In the genomic region with DNA sequence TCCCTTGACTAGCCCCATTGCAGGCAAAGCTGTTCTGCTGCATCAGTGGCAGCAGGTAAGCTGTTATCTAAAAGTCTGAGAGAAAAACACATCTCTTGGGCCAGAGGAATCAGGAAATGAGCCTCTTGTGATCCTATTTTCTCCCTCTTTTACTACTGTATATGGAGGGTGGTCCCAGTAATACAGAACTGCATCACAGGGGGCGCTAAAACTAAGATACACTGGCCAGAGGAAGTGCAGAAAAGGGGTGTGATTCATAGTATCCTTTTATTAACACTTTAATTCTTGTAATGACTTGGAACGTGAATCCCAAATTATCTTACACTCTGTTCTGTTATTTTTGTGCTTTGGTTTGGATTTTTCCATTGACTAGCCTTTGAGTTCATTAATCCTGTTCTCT, we compare ENCODE assay signal across 13 cellular contexts. TPM values are rescaled to one million over a fixed set of nuclear protein-coding genes. Genes with fewer than 3 reads are reported as not detected.
DNase-seq lines count a peak whose midpoint lies in the region; ATAC-seq and TF ChIP-seq lines count a peak whose summit lies in the region.
"Had no signal": no experiment of that assay in that cellular context is flagged by ENCODE, and none has a peak within 500 bp of the region (broad histone marks: within the 10 kb centered on the region; RNA-seq: fewer than 3 reads in every experiment).

No MANE protein-coding gene starts in this region.

- no peak for TF ChIP-seq POLR2A in erythroblast (IDR thresholded peaks at IDR 0.05; ENCODE audit: low read length)

- H3K27me3 Mint-ChIP-seq in stimulated activated naive CD8-positive, alpha-beta T cell treated with anti-CD3 and anti-CD28 coated beads, Interleukin-15, amount 100 ng/mL, for 72 hours = no peaks in the 10 kb centered on the region
- no peaks in the 10 kb centered on the region for H3K27me3 Mint-ChIP-seq in T-helper 17 cell
- H3K27me3 Mint-ChIP-seq: activated naive CD4-positive, alpha-beta T cell treated with anti-CD3 and anti-CD28 coated beads, Interleukin-2, amount 10 ng/mL, durations not matched to agents 7 days and 5 days had no signal

- no peak overlapping the region for H3K4me3 Mint-ChIP-seq in stimulated activated naive CD8-positive, alpha-beta T cell treated with anti-CD3 and anti-CD28 coated beads, Interleukin-15, amount 100 ng/mL, for 72 hours
- H3K4me3 Mint-ChIP-seq in T-helper 17 cell = no peak overlapping the region
- H3K4me3 Mint-ChIP-seq: activated naive CD4-positive, alpha-beta T cell treated with anti-CD3 and anti-CD28 coated beads, Interleukin-2, amount 10 ng/mL, durations not matched to agents 7 days and 5 days had no signal

- no peaks in the 10 kb centered on the region for H3K36me3 Mint-ChIP-seq in T-helper 17 cell (ENCODE audit: low read depth)

- DNase-seq in stimulated activated naive CD8-positive, alpha-beta T cell treated with anti-CD3 and anti-CD28 coated beads, Interleukin-15, Interleukin-2, amounts not matched to agents 100 U/mL and 50 U/mL, for 24 hours = peak; percentile 32
- DNase-seq in stimulated activated naive CD8-positive, alpha-beta T cell treated with anti-CD3 and anti-CD28 coated beads, Interleukin-15, amount 100 ng/mL, for 72 hours = no peak
- DNase-seq in NCI-H69 (lab: John Stamatoyannopoulos, UW) (peak; percentile 42), erythroblast (lab: John Stamatoyannopoulos, UW) (peak; percentile 20 to 33), middle frontal gyrus (ENCODE audit: extremely low spot score, low spot score) (no peak), T-helper 17 cell (no peak)
- DNase-seq: activated naive CD4-positive, alpha-beta T cell treated with anti-CD3 and anti-CD28 coated beads, Interleukin-2, amount 10 ng/mL, durations not matched to agents 7 days and 5 days; COR-L47; left lung; NCI-H524 treated with DMSO at 0.1 percent for 48 hours; T1000 had no signal

- no peaks in the 10 kb centered on the region for H3K9me3 ChIP-seq in T-helper 17 cell (ENCODE audit: control insufficient read depth, low read length, poor library complexity, severe bottlenecking)

- H3K4me1 Mint-ChIP-seq in stimulated activated naive CD8-positive, alpha-beta T cell treated with anti-CD3 and anti-CD28 coated beads, Interleukin-15, amount 100 ng/mL, for 72 hours = no peaks in the 10 kb centered on the region
- no peaks in the 10 kb centered on the region for H3K4me1 Mint-ChIP-seq in T-helper 17 cell
- H3K4me1 Mint-ChIP-seq: activated naive CD4-positive, alpha-beta T cell treated with anti-CD3 and anti-CD28 coated beads, Interleukin-2, amount 10 ng/mL, durations not matched to agents 7 days and 5 days had no signal

- peaks cover 0 to 11% of the 10 kb centered on the region in 2 donors for H3K9me3 Mint-ChIP-seq in stimulated activated naive CD8-positive, alpha-beta T cell treated with anti-CD3 and anti-CD28 coated beads, Interleukin-15, amount 100 ng/mL, for 72 hours

- no peak for ATAC-seq in stimulated activated naive CD8-positive, alpha-beta T cell treated with anti-CD3 and anti-CD28 coated beads, Interleukin-15, Interleukin-2, amounts not matched to agents 100 U/mL and 50 U/mL, for 24 hours
- ATAC-seq in stimulated activated naive CD8-positive, alpha-beta T cell treated with anti-CD3 and anti-CD28 coated beads, Interleukin-15, amount 100 ng/mL, for 72 hours = no peak
- no peak for ATAC-seq in GM21423 (IDR thresholded peaks at IDR 0.05; ENCODE audit: unreplicated experiment)
- ATAC-seq in HG02763 (IDR thresholded peaks at IDR 0.05; ENCODE audit: unreplicated experiment) = no peak
- ATAC-seq in T-helper 17 cell = no peak
- ATAC-seq: left lung had no signal

- no peak overlapping the region for H3K27ac Mint-ChIP-seq in stimulated activated naive CD8-positive, alpha-beta T cell treated with anti-CD3 and anti-CD28 coated beads, Interleukin-15, amount 100 ng/mL, for 72 hours
- no peak overlapping the region for H3K27ac Mint-ChIP-seq in T-helper 17 cell
- H3K27ac Mint-ChIP-seq: activated naive CD4-positive, alpha-beta T cell treated with anti-CD3 and anti-CD28 coated beads, Interleukin-2, amount 10 ng/mL, durations not matched to agents 7 days and 5 days had no signal

RNA-seq across cellular contexts. Expression of gene MED17, which starts 8.8 kb away (rescaled TPM):
- total RNA-seq in T-helper 17 cell = 10 to 100 TPM; 58.5 to 61.8 TPM

RNA-seq across cellular contexts. Expression of gene C11orf54, which starts 33.8 kb away (rescaled TPM):
- 10 to 100 TPM; 12.1 to 13.9 TPM for total RNA-seq in T-helper 17 cell

RNA-seq across cellular contexts. Expression of gene TAF1D, which starts 34.0 kb away (rescaled TPM):
- total RNA-seq in T-helper 17 cell = 100 to 1,000 TPM; 129 to 143 TPM

Comparison
In these comparisons a context has a peak if more than half of its experiments do, and no peak if none do; other contexts are left out.
1. DNase-seq: peak in stimulated activated naive CD8-positive, alpha-beta T cell treated with anti-CD3 and anti-CD28 coated beads, Interleukin-15, Interleukin-2, amounts not matched to agents 100 U/mL and 50 U/mL, for 24 hours (single experiment), NCI-H69 (single experiment) and erythroblast (2 of 2); none in stimulated activated naive CD8-positive, alpha-beta T cell treated with anti-CD3 and anti-CD28 coated beads, Interleukin-15, amount 100 ng/mL, for 72 hours (0 of 2), middle frontal gyrus (single experiment) and T-helper 17 cell (0 of 3).